In genomic region chr6:146892613-146893401, GRCh38 we compare ENCODE assay signal across 9 cellular contexts.
DNase-seq lines count a peak whose midpoint lies in the region; ATAC-seq and TF ChIP-seq lines count a peak whose summit lies in the region.
"Had no signal": no experiment of that assay in that cellular context is flagged by ENCODE, and none has a peak within 500 bp of the region (broad histone marks: within the 10 kb centered on the region; RNA-seq: fewer than 3 reads in every experiment).

No MANE protein-coding gene starts in this region.

- H3K27me3 ChIP-seq in testis = no peaks in the 10 kb centered on the region

- H3K4me3 ChIP-seq in testis = no peak overlapping the region

- no peaks in the 10 kb centered on the region for H3K36me3 ChIP-seq in testis (ENCODE audit: low read depth, missing control alignments)

- WGBS in testis, 2 donors = 77 to 79% methylated on average over 2 of the region's 2 CpGs

- intact Hi-C loops in testis (cut with DNase I; ENCODE audit: low total_unique reads) = no loop called here

- TF ChIP-seq CTCF in testis (IDR thresholded peaks at IDR 0.05) = no peak

- DNase-seq in GM04503 (ENCODE audit: low read depth) = peak; percentile 79
- peak; percentile 95 for DNase-seq in OCI-M1 (lab: John Stamatoyannopoulos, UW)
- peak; percentile 81 for DNase-seq in fibroblast of gingiva (ENCODE audit: low read depth)
- peak; percentile 79 for DNase-seq in renal cortical epithelial cell (ENCODE audit: low read depth)
- DNase-seq in testis = no peak
- DNase-seq: T1000 had no signal

- TF ChIP-seq POLR2A in testis (IDR thresholded peaks at IDR 0.05) = no peak

- H3K9me3 ChIP-seq in testis = no peaks in the 10 kb centered on the region

- no peak overlapping the region for H3K27ac ChIP-seq in testis

- ATAC-seq in GM21717 (IDR thresholded peaks at IDR 0.05; ENCODE audit: unreplicated experiment) = no peak
- ATAC-seq in HG03571 (IDR thresholded peaks at IDR 0.05; ENCODE audit: unreplicated experiment) = no peak
- ATAC-seq in GM21529 (IDR thresholded peaks at IDR 0.05; ENCODE audit: unreplicated experiment) = no peak

- H3K4me1 ChIP-seq in testis = no peaks in the 10 kb centered on the region
